ENCODE assay signal across 8 cellular contexts in genomic region chr15:65286069-65286703, GRCh38. TPM values are rescaled to one million over a fixed set of nuclear protein-coding genes. Genes with fewer than 3 reads are reported as not detected.
DNase-seq lines count a peak whose midpoint lies in the region; ATAC-seq and TF ChIP-seq lines count a peak whose summit lies in the region.

No MANE protein-coding gene starts in this region.

- H3K4me1 ChIP-seq in HUES6 (ENCODE audit: control insufficient read depth, insufficient read depth, low read length) (peaks cover 16% of the 10 kb centered on the region), osteoblast (ENCODE audit: insufficient read depth, low read length) (peaks cover 8% of the 10 kb centered on the region)

- H3K36me3 Mint-ChIP-seq in activated T-helper 17 cell treated with anti-CD3 and anti-CD28 coated beads, Interleukin-2, amount 50 U/mL, for 72 hours (ENCODE audit: low read depth) = peaks cover 4% of the 10 kb centered on the region

- peak overlapping the region; percentile 90 for H3K4me3 Mint-ChIP-seq in activated T-helper 17 cell treated with anti-CD3 and anti-CD28 coated beads, Interleukin-2, amount 50 U/mL, for 72 hours

- ATAC-seq in GM21526 (IDR thresholded peaks at IDR 0.05; ENCODE audit: low FRiP score, unreplicated experiment) (peak; percentile 10), Right ventricle myocardium superior (ENCODE audit: poor library complexity) (peak; percentile 71)
- ATAC-seq in activated T-helper 17 cell treated with anti-CD3 and anti-CD28 coated beads, Interleukin-2, amount 50 U/mL, for 72 hours (replicated peaks) = peak; percentile 47

- peaks cover 10% of the 10 kb centered on the region for H3K4me1 Mint-ChIP-seq in activated T-helper 17 cell treated with anti-CD3 and anti-CD28 coated beads, Interleukin-2, amount 50 U/mL, for 72 hours

- no peaks in the 10 kb centered on the region for H4K20me1 ChIP-seq in osteoblast (ENCODE audit: insufficient read depth, low read length)

- H3K27me3 ChIP-seq in HUES6 (ENCODE audit: control insufficient read depth, insufficient read depth, low read length) (peaks cover 10% of the 10 kb centered on the region), osteoblast (ENCODE audit: insufficient read depth, low read length) (no peaks in the 10 kb centered on the region)

- intact Hi-C loops in Right ventricle myocardium superior (cut with DNase I) = no loop called here

- H3K9me3 ChIP-seq in HUES6 (ENCODE audit: control insufficient read depth, insufficient read depth, low read depth, low read length) (no peaks in the 10 kb centered on the region), osteoblast (ENCODE audit: low read depth, low read length) (no peaks in the 10 kb centered on the region)

- H3K9me3 Mint-ChIP-seq in activated T-helper 17 cell treated with anti-CD3 and anti-CD28 coated beads, Interleukin-2, amount 50 U/mL, for 72 hours = no peaks in the 10 kb centered on the region

- no peak overlapping the region for H3K27ac ChIP-seq in HUES6 (ENCODE audit: low read depth, low read length)
- H3K27ac ChIP-seq in osteoblast (ENCODE audit: low read depth, low read length) = no peak overlapping the region

- peak overlapping the region; percentile 72 for H3K9ac ChIP-seq in HUES6 (ENCODE audit: low read length)

- peak in 2 of 3 experiments; percentile 33 to 93 for DNase-seq in NCI-H1417 (lab: John Stamatoyannopoulos, UW)
- DNase-seq in NCI-H1417 treated with DMSO at 0.1 percent for 48 hours (lab: John Stamatoyannopoulos, UW) = no peak
- DNase-seq in Right ventricle myocardium superior = peak; percentile 68
- peak; percentile 91 for DNase-seq in osteoblast (ENCODE audit: insufficient read length, low spot score, missing footprints)
- DNase-seq in dedifferentiated amniotic fluid mesenchymal stem cell (ENCODE audit: extremely low spot score) = no peak

- no peaks in the 10 kb centered on the region for H3K27me3 Mint-ChIP-seq in activated T-helper 17 cell treated with anti-CD3 and anti-CD28 coated beads, Interleukin-2, amount 50 U/mL, for 72 hours

- H2AFZ ChIP-seq in osteoblast (ENCODE audit: low read length) = peak overlapping the region; percentile 79

- H3K79me2 ChIP-seq in osteoblast (ENCODE audit: insufficient read depth, low read length) = no peaks in the 10 kb centered on the region

- H3K4me2 ChIP-seq in osteoblast (ENCODE audit: insufficient read depth, low read length) = peak overlapping the region; percentile 80

- peak overlapping the region; percentile 94 for H3K27ac Mint-ChIP-seq in activated T-helper 17 cell treated with anti-CD3 and anti-CD28 coated beads, Interleukin-2, amount 50 U/mL, for 72 hours

- H3K36me3 ChIP-seq in HUES6 (ENCODE audit: control insufficient read depth, insufficient read depth, low read length) (no peaks in the 10 kb centered on the region), osteoblast (ENCODE audit: insufficient read depth, low read length) (no peaks in the 10 kb centered on the region)

- TF ChIP-seq CTCF in osteoblast (IDR thresholded peaks at IDR 0.05; ENCODE audit: extremely low read depth, low read depth, low read length) = no peak

- H3K4me3 ChIP-seq in HUES6 (ENCODE audit: low read depth, low read length) (peak overlapping the region; percentile 81), osteoblast (ENCODE audit: insufficient read depth, low read length) (peak overlapping the region; percentile 82)

RNA-seq across cellular contexts. Expression of gene PARP16, which starts 0.5 kb away (rescaled TPM):
- 10 to 100 TPM; 19.8 to 22.0 TPM for total RNA-seq in activated T-helper 17 cell treated with anti-CD3 and anti-CD28 coated beads, Interleukin-2, amount 50 U/mL, for 72 hours
- 4.4 TPM for total RNA-seq in Right ventricle myocardium superior
- total RNA-seq in osteoblast = 6.2 and 6.5 TPM in 2 replicates

RNA-seq across cellular contexts. Expression of gene RNU5A-1, which starts 9.7 kb away (rescaled TPM):
- total RNA-seq in activated T-helper 17 cell treated with anti-CD3 and anti-CD28 coated beads, Interleukin-2, amount 50 U/mL, for 72 hours = not detected
- total RNA-seq in Right ventricle myocardium superior = not detected
- not detected in 2 replicates for total RNA-seq in osteoblast

RNA-seq across cellular contexts. Expression of gene RNU5B-1, which starts 18.3 kb away (rescaled TPM):
- 10 to 100 TPM in 1 of 2 donors, not detected in 1; 14.1 TPM for total RNA-seq in activated T-helper 17 cell treated with anti-CD3 and anti-CD28 coated beads, Interleukin-2, amount 50 U/mL, for 72 hours
- total RNA-seq in Right ventricle myocardium superior (55.4 TPM), osteoblast (not detected in 2 replicates)

Comparison
In these comparisons a context has a peak if more than half of its experiments do, and no peak if none do; other contexts are left out.
1. DNase-seq: peak in NCI-H1417 (2 of 3), Right ventricle myocardium superior (single experiment) and osteoblast (single experiment); none in NCI-H1417 treated with DMSO at 0.1 percent for 48 hours (single experiment) and dedifferentiated amniotic fluid mesenchymal stem cell (single experiment).
2. ATAC-seq: peak in every context shown above with its lines; median percentile 71 in Right ventricle myocardium superior; 47 in activated T-helper 17 cell treated with anti-CD3 and anti-CD28 coated beads, Interleukin-2, amount 50 U/mL, for 72 hours; 10 in GM21526.